In the genomic region with DNA sequence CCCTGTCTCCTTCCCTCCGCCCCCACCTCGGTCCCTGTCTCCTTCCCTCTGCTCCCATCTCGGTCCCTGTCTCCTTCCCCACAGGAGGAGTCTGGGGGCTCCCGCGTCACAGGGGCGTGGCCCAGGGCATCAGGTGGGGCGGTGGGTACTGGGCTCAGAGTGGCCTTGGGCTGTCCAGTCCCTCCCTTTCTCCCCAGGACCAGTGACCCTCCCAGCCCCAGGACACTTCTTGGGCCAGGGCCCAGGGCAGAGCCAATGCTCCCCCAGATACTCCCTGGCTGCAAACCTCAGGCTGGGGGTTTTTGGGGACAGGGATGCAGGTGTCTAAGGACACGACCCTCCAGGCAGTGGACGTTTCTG, we compare ENCODE assay signal across 1 cellular context.
TF ChIP-seq lines count a peak whose summit lies in the region.

No MANE protein-coding gene starts in this region.

TF ChIP-seq in HepG2, 621 proteins besides CTCF, POLR2A, EP300 and RAD21:
- no peak for TF ChIP-seq ZNF773 (CRISPR knock-in tag; IDR thresholded peaks at IDR 0.05; ENCODE audit: borderline replicate concordance)
- no peak for TF ChIP-seq ETV5 (CRISPR knock-in tag; IDR thresholded peaks at IDR 0.05; ENCODE audit: borderline replicate concordance)
- TF ChIP-seq MTA3 (CRISPR knock-in tag; IDR thresholded peaks at IDR 0.05), result no peak
- no peak for TF ChIP-seq MYC (CRISPR knock-in tag; IDR thresholded peaks at IDR 0.05; ENCODE audit: borderline replicate concordance)
- TF ChIP-seq FOSL2 (CRISPR knock-in tag; IDR thresholded peaks at IDR 0.05), result no peak
- TF ChIP-seq MBNL3 (CRISPR knock-in tag; conservative IDR thresholded peaks at IDR 0.05), result no peak
- TF ChIP-seq TBL1XR1 (IDR thresholded peaks at IDR 0.05; ENCODE audit: borderline replicate concordance, low read length, partially characterized antibody), result no peak
- TF ChIP-seq, protein P1, sequence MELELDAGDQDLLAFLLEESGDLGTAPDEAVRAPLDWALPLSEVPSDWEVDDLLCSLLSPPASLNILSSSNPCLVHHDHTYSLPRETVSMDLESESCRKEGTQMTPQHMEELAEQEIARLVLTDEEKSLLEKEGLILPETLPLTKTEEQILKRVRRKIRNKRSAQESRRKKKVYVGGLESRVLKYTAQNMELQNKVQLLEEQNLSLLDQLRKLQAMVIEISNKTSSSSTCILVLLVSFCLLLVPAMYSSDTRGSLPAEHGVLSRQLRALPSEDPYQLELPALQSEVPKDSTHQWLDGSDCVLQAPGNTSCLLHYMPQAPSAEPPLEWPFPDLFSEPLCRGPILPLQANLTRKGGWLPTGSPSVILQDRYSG (CRISPR knock-in tag; IDR thresholded peaks at IDR 0.05), result no peak
- no peak for TF ChIP-seq ZNF746 (CRISPR knock-in tag; IDR thresholded peaks at IDR 0.05)
- TF ChIP-seq, protein P2, sequence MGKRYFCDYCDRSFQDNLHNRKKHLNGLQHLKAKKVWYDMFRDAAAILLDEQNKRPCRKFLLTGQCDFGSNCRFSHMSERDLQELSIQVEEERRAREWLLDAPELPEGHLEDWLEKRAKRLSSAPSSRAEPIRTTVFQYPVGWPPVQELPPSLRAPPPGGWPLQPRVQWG (CRISPR knock-in tag; IDR thresholded peaks at IDR 0.05; ENCODE audit: borderline replicate concordance, low read depth), result no peak
- no peak for TF ChIP-seq ZFX (CRISPR knock-in tag; IDR thresholded peaks at IDR 0.05; ENCODE audit: low read depth)
